ENCODE assay signal across 22 cellular contexts in the genomic region with DNA sequence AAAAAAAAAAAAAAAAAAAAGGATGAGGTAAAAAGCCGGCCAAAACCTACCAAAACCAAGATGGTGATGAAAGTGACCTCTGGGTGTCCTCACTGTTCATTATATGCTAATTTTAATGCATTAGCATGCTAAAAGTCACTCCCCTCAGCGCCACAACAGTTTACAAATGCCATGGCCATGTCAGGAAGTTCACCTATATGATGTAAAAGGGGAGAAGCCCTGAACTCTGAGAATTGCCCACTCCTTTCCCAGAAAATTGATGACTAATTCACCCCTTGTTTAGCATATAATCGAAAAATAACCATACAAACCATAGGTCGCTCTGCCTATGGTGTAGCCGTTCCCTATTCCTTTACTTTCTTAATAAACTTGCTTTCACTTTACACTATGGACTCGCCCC.
"Had no signal": no experiment of that assay in that cellular context is flagged by ENCODE, and none has a peak within 500 bp of the region (broad histone marks: within the 10 kb centered on the region; RNA-seq: fewer than 3 reads in every experiment).

No MANE protein-coding gene starts in this region.

- DNase-seq: activated CD4-positive, alpha-beta T cell treated with anti-CD3 and anti-CD28 coated beads, Interleukin-2, amount 50 U/mL, for 1 hour; activated CD4-positive, CD25-positive, alpha-beta regulatory T cell; activated CD8-positive, alpha-beta memory T cell treated with anti-CD3 and anti-CD28 coated beads, Interleukin-2, amount 10 ng/mL, durations not matched to agents 7 days and 5 days; activated gamma-delta T cell treated with Interleukin-2 at 50 U/mL for 16 hours; activated naive CD4-positive, alpha-beta T cell treated with anti-CD3 and anti-CD28 coated beads, Interleukin-2, amount 10 ng/mL, durations not matched to agents 7 days and 5 days; activated naive CD8-positive, alpha-beta T cell treated with anti-CD3 and anti-CD28 coated beads, Interleukin-2, amount 10 ng/mL, durations not matched to agents 7 days and 5 days; activated T-cell treated with anti-CD3 and anti-CD28 coated beads, Interleukin-2, amount 50 U/mL, for 24 hours; caudate nucleus; Karpas-422; NCI-H1048; NCI-H2081 treated with DMSO at 0.1 percent for 48 hours; NCI-H2227 treated with DMSO at 0.1 percent for 48 hours; NCI-H446 treated with DMSO at 0.1 percent for 48 hours; NCI-H524 treated with DMSO at 0.1 percent for 48 hours; NCI-H748 treated with DMSO at 0.1 percent for 48 hours; SIG-M5; T-cell; T-helper 2 cell; T1000 had no signal

- H3K36me3 ChIP-seq: breast epithelium had no signal

- H3K27ac Mint-ChIP-seq: activated CD8-positive, alpha-beta memory T cell treated with anti-CD3 and anti-CD28 coated beads, Interleukin-2, amount 10 ng/mL, durations not matched to agents 7 days and 5 days; activated naive CD4-positive, alpha-beta T cell treated with anti-CD3 and anti-CD28 coated beads, Interleukin-2, amount 10 ng/mL, durations not matched to agents 7 days and 5 days; activated naive CD8-positive, alpha-beta T cell treated with anti-CD3 and anti-CD28 coated beads, Interleukin-2, amount 10 ng/mL, durations not matched to agents 7 days and 5 days; activated T-cell treated with anti-CD3 and anti-CD28 coated beads, Interleukin-2, amount 50 U/mL, for 24 hours; activated T-helper 2 cell treated with anti-CD3 and anti-CD28 coated beads, Interferon-gamma antibody, Interleukin-2, Interleukin-4, amounts not matched to agents 10 μg/mL and 5 μg/mL and 100 μg/mL, durations not matched to agents 14 hours and 24 hours and 36 hours; T-cell had no signal

- H3K9me3 Mint-ChIP-seq: activated naive CD4-positive, alpha-beta T cell treated with anti-CD3 and anti-CD28 coated beads, Interleukin-2, amount 10 ng/mL, durations not matched to agents 7 days and 5 days; activated naive CD8-positive, alpha-beta T cell treated with anti-CD3 and anti-CD28 coated beads, Interleukin-2, amount 10 ng/mL, durations not matched to agents 7 days and 5 days; activated T-cell treated with anti-CD3 and anti-CD28 coated beads, Interleukin-2, amount 50 U/mL, for 24 hours; activated T-helper 2 cell treated with anti-CD3 and anti-CD28 coated beads, Interferon-gamma antibody, Interleukin-2, Interleukin-4, amounts not matched to agents 10 μg/mL and 5 μg/mL and 100 μg/mL, durations not matched to agents 14 hours and 24 hours and 36 hours had no signal

- H3K4me1 Mint-ChIP-seq: activated CD8-positive, alpha-beta memory T cell treated with anti-CD3 and anti-CD28 coated beads, Interleukin-2, amount 10 ng/mL, durations not matched to agents 7 days and 5 days; activated naive CD4-positive, alpha-beta T cell treated with anti-CD3 and anti-CD28 coated beads, Interleukin-2, amount 10 ng/mL, durations not matched to agents 7 days and 5 days; activated naive CD8-positive, alpha-beta T cell treated with anti-CD3 and anti-CD28 coated beads, Interleukin-2, amount 10 ng/mL, durations not matched to agents 7 days and 5 days; T-cell had no signal

- H3K4me3 Mint-ChIP-seq: activated CD8-positive, alpha-beta memory T cell treated with anti-CD3 and anti-CD28 coated beads, Interleukin-2, amount 10 ng/mL, durations not matched to agents 7 days and 5 days; activated naive CD4-positive, alpha-beta T cell treated with anti-CD3 and anti-CD28 coated beads, Interleukin-2, amount 10 ng/mL, durations not matched to agents 7 days and 5 days; activated naive CD8-positive, alpha-beta T cell treated with anti-CD3 and anti-CD28 coated beads, Interleukin-2, amount 10 ng/mL, durations not matched to agents 7 days and 5 days; activated T-cell treated with anti-CD3 and anti-CD28 coated beads, Interleukin-2, amount 50 U/mL, for 24 hours; T-cell had no signal

- H3K36me3 Mint-ChIP-seq: activated CD8-positive, alpha-beta memory T cell treated with anti-CD3 and anti-CD28 coated beads, Interleukin-2, amount 10 ng/mL, durations not matched to agents 7 days and 5 days; activated naive CD4-positive, alpha-beta T cell treated with anti-CD3 and anti-CD28 coated beads, Interleukin-2, amount 10 ng/mL, durations not matched to agents 7 days and 5 days; activated naive CD8-positive, alpha-beta T cell treated with anti-CD3 and anti-CD28 coated beads, Interleukin-2, amount 10 ng/mL, durations not matched to agents 7 days and 5 days; T-cell had no signal

- H3K27ac ChIP-seq: breast epithelium, SK-N-MC had no signal

- H3K4me1 ChIP-seq: breast epithelium had no signal

- ATAC-seq: activated CD8-positive, alpha-beta memory T cell treated with anti-CD3 and anti-CD28 coated beads, Interleukin-2, amount 10 ng/mL, durations not matched to agents 7 days and 5 days; T-cell had no signal

- H3K4me3 ChIP-seq: breast epithelium, SK-N-MC had no signal
